ENCODE assay signal across 10 cellular contexts in genomic region chr19:12913011-12913561, GRCh38. TPM values are rescaled to one million over a fixed set of nuclear protein-coding genes. Genes with fewer than 3 reads are reported as not detected.
DNase-seq lines count a peak whose midpoint lies in the region; ATAC-seq and TF ChIP-seq lines count a peak whose summit lies in the region.
"Had no signal": no experiment of that assay in that cellular context is flagged by ENCODE, and none has a peak within 500 bp of the region (broad histone marks: within the 10 kb centered on the region; RNA-seq: fewer than 3 reads in every experiment).

No MANE protein-coding gene starts in this region.

- H3K4me1 Mint-ChIP-seq in H9 = peaks cover 20 to 25% of the 10 kb centered on the region in 2 experiments

- H2BK20ac ChIP-seq in H9 (ENCODE audit: low read depth, low read length, poor library complexity, severe bottlenecking) = no peak overlapping the region

- H3K4me2 ChIP-seq in H9 (ENCODE audit: insufficient read depth, insufficient read length, low read length) = peak overlapping the region; percentile 15

- H3K27me3 ChIP-seq in H9 (ENCODE audit: insufficient read depth, low read length) = peaks cover 2% of the 10 kb centered on the region; the same call in 1 of the 2 replicates

- H3K4me1 ChIP-seq in H9 (ENCODE audit: insufficient read depth, low read length) = peaks cover 4% of the 10 kb centered on the region; the same call in 1 of the 2 replicates

- ATAC-seq in HG03196 (IDR thresholded peaks at IDR 0.05; ENCODE audit: unreplicated experiment) (no peak), HG02623 (IDR thresholded peaks at IDR 0.05; ENCODE audit: unreplicated experiment) (no peak), GM19463 (IDR thresholded peaks at IDR 0.05; ENCODE audit: unreplicated experiment) (no peak)

- H2BK5ac ChIP-seq in H9 (ENCODE audit: insufficient read length, low read length) = no peak overlapping the region

- no peaks in the 10 kb centered on the region for H3K9me3 ChIP-seq in H9 (ENCODE audit: control insufficient read depth, low read depth, low read length)

- DNase-seq in H9 (peak; percentile 71), NCI-H524 treated with DMSO at 0.1 percent for 48 hours (lab: John Stamatoyannopoulos, UW) (peak; percentile 98), ecto neural progenitor cell (ENCODE audit: low spot score) (peak; percentile 68), midbrain (lab: John Stamatoyannopoulos, UW) (peak; percentile 88), ureter (ENCODE audit: low spot score) (peak; percentile 80)
- DNase-seq: naive B cell had no signal

- no peak overlapping the region for H4K8ac ChIP-seq in H9 (replicated peaks; ENCODE audit: insufficient read length, low read depth, low read length)

- no peak overlapping the region for H3K23ac ChIP-seq in H9 (ENCODE audit: insufficient read length, low read depth, low read length)

- no peaks in the 10 kb centered on the region for H3K79me1 ChIP-seq in H9 (ENCODE audit: insufficient read depth, low read depth, low read length, poor library complexity, severe bottlenecking)

- H3K9ac ChIP-seq in H9 (ENCODE audit: extremely low read depth, insufficient read length, low read length) = no peak overlapping the region

- no CpG with 5 or more reads among the region's 22 CpGs for WGBS in H9 (ENCODE audit: extremely low coverage, insufficient read length, low lambda C conversion rate)

- no peak overlapping the region for H4K91ac ChIP-seq in H9 (ENCODE audit: insufficient read length, low read depth, low read length)

- no peaks in the 10 kb centered on the region for H3K79me2 ChIP-seq in H9 (ENCODE audit: insufficient read depth, low read length)

- no peaks in the 10 kb centered on the region for H3K23me2 ChIP-seq in H9 (ENCODE audit: insufficient read length, low read depth, low read length, poor library complexity, severe bottlenecking)

- no peak overlapping the region for H4K5ac ChIP-seq in H9 (ENCODE audit: insufficient read length, low read depth, low read length)

- no peaks in the 10 kb centered on the region for H4K20me1 ChIP-seq in H9 (ENCODE audit: control insufficient read depth, insufficient read depth, insufficient read length)

- H3K4ac ChIP-seq in H9 (ENCODE audit: low read depth, low read length) = no peak overlapping the region; the same call in 1 of the 2 replicates

- no peak overlapping the region for H2BK12ac ChIP-seq in H9 (ENCODE audit: insufficient read length, low read depth, low read length)

- H3K4me3 Mint-ChIP-seq in H9 = peak overlapping the region; percentile 24 to 69; a peak in 4 of 5 replicates

- peak overlapping the region; percentile 69 to 99 (median 96); a peak in 6 of 7 replicates for H3K27ac Mint-ChIP-seq in H9

- no peaks in the 10 kb centered on the region for H3K36me3 Mint-ChIP-seq in H9 (ENCODE audit: insufficient read depth in 1 of 3, low read depth in 3 of 3)
- H3K36me3 Mint-ChIP-seq: IgD-negative memory B cell, naive B cell had no signal

- no peaks in the 10 kb centered on the region; a peak in 1 of 5 replicates for H3K9me3 Mint-ChIP-seq in H9
- H3K9me3 Mint-ChIP-seq: IgD-negative memory B cell, naive B cell had no signal

- H2BK120ac ChIP-seq in H9 (ENCODE audit: low read depth, low read length, poor library complexity, severe bottlenecking) = no peak overlapping the region

- H2BK15ac ChIP-seq in H9 (ENCODE audit: low read depth, low read length) = no peak overlapping the region

- H3K56ac ChIP-seq in H9 (ENCODE audit: insufficient read length, low read depth, low read length) = no peak overlapping the region

- H3T11ph ChIP-seq in H9 (ENCODE audit: low read length) = no peak overlapping the region

- H3K27ac ChIP-seq in H9 (ENCODE audit: insufficient read length, low read depth, low read length) = no peak overlapping the region

- TF ChIP-seq CTCF in H9 (conservative IDR thresholded peaks at IDR 0.05) = no peak

- H3K27me3 Mint-ChIP-seq in H9 (ENCODE audit: low read depth) = peaks cover 14% of the 10 kb centered on the region
- H3K27me3 Mint-ChIP-seq: IgD-negative memory B cell, naive B cell had no signal

- H3K18ac ChIP-seq in H9 (ENCODE audit: insufficient read length, low read depth, low read length) = peak overlapping the region; percentile 33

- H2AK5ac ChIP-seq in H9 (ENCODE audit: insufficient read length, low read length) = no peak overlapping the region

- H3K14ac ChIP-seq in H9 (ENCODE audit: insufficient read depth, low read length) = peak overlapping the region; percentile 24; the same call in 1 of the 2 replicates

- no peak overlapping the region for H2AFZ ChIP-seq in H9 (ENCODE audit: low read length)

RNA-seq across cellular contexts. Expression of gene SYCE2, which starts 6.0 kb away (rescaled TPM):
- 1.4 and 1.9 TPM in 2 replicates for total RNA-seq in H9 (2021)
- 0.52 TPM for total RNA-seq in ureter

RNA-seq across cellular contexts. Expression of gene FARSA, which starts 20.4 kb away (rescaled TPM):
- total RNA-seq in H9 (2021) (108 and 110 TPM in 2 replicates), ureter (60.9 TPM)

RNA-seq across cellular contexts. Expression of gene GCDH, which starts 22.1 kb away (rescaled TPM):
- total RNA-seq in H9 (2021) (53.2 and 54.4 TPM in 2 replicates), ureter (35.6 TPM)

RNA-seq across cellular contexts. Expression of gene CALR, which starts 25.3 kb away (rescaled TPM):
- total RNA-seq in H9 (2021) = 887 and 938 TPM in 2 replicates
- total RNA-seq in ureter = 643 TPM

RNA-seq across cellular contexts. Expression of gene KLF1, which starts 26.1 kb away (rescaled TPM):
- total RNA-seq in H9 (2021) (0.37 and 0.53 TPM in 2 replicates), ureter (not detected)
